ENCODE assay signal across 21 cellular contexts in genomic region chr2:130967020-130967495, GRCh38.
"Had no signal": no experiment of that assay in that cellular context is flagged by ENCODE, and none has a peak within 500 bp of the region (broad histone marks: within the 10 kb centered on the region; RNA-seq: fewer than 3 reads in every experiment).

No MANE protein-coding gene starts in this region.

- H3K36me3 Mint-ChIP-seq: activated naive CD8-positive, alpha-beta T cell had no signal

- DNase-seq: activated CD8-positive, alpha-beta T cell treated with anti-CD3 and anti-CD28 coated beads for 36 hours; activated gamma-delta T cell; activated T-cell treated with anti-CD3 and anti-CD28 coated beads, Interleukin-2, amount 50 U/mL, for 72 hours; amniotic stem cell; body of pancreas; central memory CD4-positive, alpha-beta T cell; effector CD8-positive, alpha-beta T cell; foreskin melanocyte; left colon; lower lobe of right lung; midbrain; small intestine; stimulated activated CD4-positive, alpha-beta T cell treated with anti-CD3 and anti-CD28 coated beads, Interleukin-4, amount 100 ng/mL, for 4 hours; stimulated activated CD8-positive, alpha-beta memory T cell treated with anti-CD3 and anti-CD28 coated beads, Interleukin-4, amount 100 ng/mL, for 48 hours; stimulated activated naive CD4-positive, alpha-beta T cell treated with Interleukin-2 at 50 U/mL for 16 hours had no signal

- H3K27me3 ChIP-seq: body of pancreas had no signal

- H3K9me3 ChIP-seq: body of pancreas, lower lobe of right lung, neutrophil, upper lobe of left lung had no signal

- H3K4me3 Mint-ChIP-seq: activated CD8-positive, alpha-beta T cell treated with anti-CD3 and anti-CD28 coated beads for 36 hours; activated naive CD8-positive, alpha-beta T cell; activated T-cell treated with anti-CD3 and anti-CD28 coated beads, Interleukin-2, amount 50 U/mL, for 72 hours had no signal

- ATAC-seq: activated CD8-positive, alpha-beta T cell treated with anti-CD3 and anti-CD28 coated beads for 36 hours; activated T-cell treated with anti-CD3 and anti-CD28 coated beads, Interleukin-2, amount 50 U/mL, for 72 hours; body of pancreas; left colon; lower lobe of right lung; SK-N-SH treated with all-trans-retinoic acid at 6 μM for 48 hours had no signal

- H3K9me3 Mint-ChIP-seq: activated CD8-positive, alpha-beta T cell treated with anti-CD3 and anti-CD28 coated beads for 36 hours; activated T-cell treated with anti-CD3 and anti-CD28 coated beads, Interleukin-2, amount 50 U/mL, for 72 hours had no signal

- H3K4me3 ChIP-seq: body of pancreas, coronary artery, lower lobe of right lung, upper lobe of left lung had no signal

- H3K27ac ChIP-seq: body of pancreas, coronary artery, lower lobe of right lung, neutrophil, upper lobe of left lung, VCaP had no signal

- H3K36me3 ChIP-seq: lower lobe of right lung, neutrophil, upper lobe of left lung had no signal

- H3K27ac Mint-ChIP-seq: activated CD8-positive, alpha-beta T cell treated with anti-CD3 and anti-CD28 coated beads for 36 hours; activated naive CD8-positive, alpha-beta T cell; activated T-cell treated with anti-CD3 and anti-CD28 coated beads, Interleukin-2, amount 50 U/mL, for 72 hours had no signal
